8 cellular contexts compared by ENCODE assay signal in genomic region chr17:46192484-46193245, GRCh38. TPM values are rescaled to one million over a fixed set of nuclear protein-coding genes. Genes with fewer than 3 reads are reported as not detected.
A peak's percentile ranks its signal among the peaks of the same experiment; 100 is the strongest.
DNase-seq lines count a peak whose midpoint lies in the region; ATAC-seq, FAIRE-seq and TF ChIP-seq lines count a peak whose summit lies in the region.

No MANE protein-coding gene starts in this region.

- TF ChIP-seq POLR2A in GM12892 (IDR thresholded peaks at IDR 0.05; ENCODE audit: low read depth, low read length): peak; percentile 73

- peak overlapping the region; percentile 67 for H2AFZ ChIP-seq in hepatocyte

- WGBS in hepatocyte (ENCODE audit: low lambda C conversion rate, missing lambda C conversion rate): 1% methylated on average over 36 of the region's 69 CpGs

- TF ChIP-seq CTCF in hepatocyte (IDR thresholded peaks at IDR 0.05; ENCODE audit: poor library complexity): no peak

- DNase-seq in GM12892 (ENCODE audit: insufficient read length) (peak; percentile 66), NCI-H1105 treated with DMSO at 0.1 percent for 48 hours (lab: John Stamatoyannopoulos, UW) (peak; percentile 80), T-helper 1 cell (peak; percentile 43 to 71 (median 63)), anterior cingulate cortex (lab: John Stamatoyannopoulos, UW) (peak in 57 of 58 donors; percentile 33 to 97 (median 80)), hepatocyte (ENCODE audit: low spot score) (peak; percentile 88), renal cortical epithelial cell (ENCODE audit: low read depth) (peak; percentile 63), KG1 (lab: John Stamatoyannopoulos, UW) (no peak)

- ATAC-seq in HG02642 (IDR thresholded peaks at IDR 0.05; ENCODE audit: poor library complexity, unreplicated experiment): peak; percentile 39

- H3K79me2 ChIP-seq in hepatocyte: peaks cover 84% of the 10 kb centered on the region

- no peaks in the 10 kb centered on the region for H3K27me3 ChIP-seq in hepatocyte

- H3K9me2 ChIP-seq in hepatocyte (replicated peaks; ENCODE audit: insufficient read depth): no peaks in the 10 kb centered on the region

- peaks cover 27% of the 10 kb centered on the region for H3K4me1 ChIP-seq in hepatocyte (ENCODE audit: insufficient read depth)

- peak; percentile 9 for FAIRE-seq in GM12892 (lab: Jason Lieb, UNC)

- H3K36me3 ChIP-seq in hepatocyte (replicated peaks; ENCODE audit: insufficient read depth, low read depth): no peaks in the 10 kb centered on the region

- H3K4me3 ChIP-seq in hepatocyte: peak overlapping the region; percentile 63

- no peaks in the 10 kb centered on the region for H3K9me3 ChIP-seq in hepatocyte (ENCODE audit: low read depth)

- H4K20me1 ChIP-seq in hepatocyte (ENCODE audit: insufficient read depth, poor library complexity, severe bottlenecking): peaks cover 63% of the 10 kb centered on the region

- peak overlapping the region; percentile 99 for H3K27ac ChIP-seq in hepatocyte

- H3K4me2 ChIP-seq in hepatocyte: peak overlapping the region; percentile 77

RNA-seq across cellular contexts. Expression of gene KANSL1, which starts 0.6 kb away (rescaled TPM):
- 27.1 TPM for polyA plus RNA-seq in GM12892 (2012; ENCODE audit: missing spikeins)
- total RNA-seq in hepatocyte (68.2 and 84.3 TPM in 2 replicates), renal cortical epithelial cell (58.3 and 132 TPM in 2 replicates)
- polyA plus RNA-seq in hepatocyte: 32.6 and 37.3 TPM in 2 replicates
